ENCODE assay signal across 10 cellular contexts in the genomic region with DNA sequence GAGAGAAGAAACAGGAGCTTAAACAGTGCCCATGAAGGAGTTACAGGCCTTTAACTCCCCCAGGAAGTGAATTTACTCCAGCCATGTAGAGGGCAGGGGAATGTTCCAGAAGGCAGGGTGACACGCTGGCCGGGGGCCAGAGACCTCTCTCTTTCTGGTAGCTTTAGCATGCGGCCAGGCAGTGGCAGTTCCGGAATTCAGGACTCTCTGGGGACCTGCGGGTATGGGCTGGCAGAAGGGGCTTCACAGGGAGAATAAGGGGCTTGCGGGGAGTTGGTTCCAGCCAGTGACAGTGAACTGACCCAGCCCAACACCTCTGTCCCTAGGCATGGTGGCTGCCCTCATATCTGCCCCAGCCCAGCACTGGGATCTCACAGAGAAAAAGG. TPM values are rescaled to one million over a fixed set of nuclear protein-coding genes. Genes with fewer than 3 reads are reported as not detected.
A peak's percentile ranks its signal among the peaks of the same experiment; 100 is the strongest.
DNase-seq lines count a peak whose midpoint lies in the region; TF ChIP-seq lines count a peak whose summit lies in the region.
"Had no signal": no experiment of that assay in that cellular context is flagged by ENCODE, and none has a peak within 500 bp of the region (broad histone marks: within the 10 kb centered on the region; RNA-seq: fewer than 3 reads in every experiment).

No MANE protein-coding gene starts in this region.

- peaks cover 3% of the 10 kb centered on the region for H3K27me3 Mint-ChIP-seq in brain
- no peaks in the 10 kb centered on the region for H3K27me3 Mint-ChIP-seq in H9 (ENCODE audit: low read depth)

- H4K91ac ChIP-seq in H9 (ENCODE audit: insufficient read length, low read depth, low read length): no peak overlapping the region

- peaks cover 0 to 4% (median 0%) of the 10 kb centered on the region in 5 experiments for H3K9me3 Mint-ChIP-seq in brain
- peaks cover 0 to 2% of the 10 kb centered on the region in 2 experiments; a peak in 1 of 5 replicates for H3K9me3 Mint-ChIP-seq in H9
- H3K9me3 Mint-ChIP-seq: CD4-positive, alpha-beta T cell; GM23338 had no signal

- H3K27me3 ChIP-seq in BLaER1 treated with 17β-estradiol and CSF1 and Interleukin-3, amounts not matched to agents 10 nM and 100 nM: no peaks in the 10 kb centered on the region
- no peaks in the 10 kb centered on the region for H3K27me3 ChIP-seq in osteoblast (ENCODE audit: insufficient read depth, low read length)
- H3K27me3 ChIP-seq in skeletal muscle tissue (ENCODE audit: control insufficient read depth in 3 of 3, insufficient read depth in 3 of 3, low read length in 3 of 3): no peaks in the 10 kb centered on the region
- no peaks in the 10 kb centered on the region for H3K27me3 ChIP-seq in H9 (ENCODE audit: insufficient read depth, low read length)
- no peaks in the 10 kb centered on the region for H3K27me3 ChIP-seq in dorsolateral prefrontal cortex

- no peak overlapping the region for H3K56ac ChIP-seq in H9 (ENCODE audit: insufficient read length, low read depth, low read length)

- no peak overlapping the region for H2BK12ac ChIP-seq in H9 (ENCODE audit: insufficient read length, low read depth, low read length)

- H3K27ac ChIP-seq in BLaER1 treated with 17β-estradiol and CSF1 and Interleukin-3, amounts not matched to agents 10 nM and 100 nM: peak overlapping the region in 7 of 11 experiments; percentile 12 to 48 (median 23); a peak in 9 of 22 replicates
- H3K27ac ChIP-seq in osteoblast (ENCODE audit: low read depth, low read length): no peak overlapping the region
- H3K27ac ChIP-seq in skeletal muscle tissue (ENCODE audit: low read depth, low read length): peak overlapping the region; percentile 41
- no peak overlapping the region for H3K27ac ChIP-seq in H9 (ENCODE audit: insufficient read length, low read depth, low read length)
- H3K27ac ChIP-seq in dorsolateral prefrontal cortex: no peak overlapping the region

- H3K4me1 Mint-ChIP-seq in brain (peaks cover 36% of the 10 kb centered on the region), H9 (peaks cover 16 to 17% of the 10 kb centered on the region in 2 experiments)

- H3T11ph ChIP-seq in H9 (ENCODE audit: low read length): no peak overlapping the region

- H3K4me3 ChIP-seq in BLaER1 treated with 17β-estradiol and CSF1 and Interleukin-3, amounts not matched to agents 10 nM and 100 nM: no peak overlapping the region
- H3K4me3 ChIP-seq in osteoblast (ENCODE audit: insufficient read depth, low read length) (no peak overlapping the region), skeletal muscle tissue (ENCODE audit: low read length in 3 of 3) (no peak overlapping the region), dorsolateral prefrontal cortex (no peak overlapping the region)
- H3K4me3 ChIP-seq: GM23338 had no signal

- H2BK5ac ChIP-seq in H9 (ENCODE audit: insufficient read length, low read length): no peak overlapping the region

- H3K27ac Mint-ChIP-seq in brain (peak overlapping the region in 4 of 5 experiments; percentile 32 to 73 (median 46)), H9 (no peak overlapping the region)
- H3K27ac Mint-ChIP-seq: CD4-positive, alpha-beta T cell had no signal

- H3K36me3 ChIP-seq in BLaER1 treated with 17β-estradiol and CSF1 and Interleukin-3, amounts not matched to agents 10 nM and 100 nM: no peaks in the 10 kb centered on the region
- no peaks in the 10 kb centered on the region for H3K36me3 ChIP-seq in osteoblast (ENCODE audit: insufficient read depth, low read length)
- no peaks in the 10 kb centered on the region for H3K36me3 ChIP-seq in skeletal muscle tissue (ENCODE audit: control insufficient read depth in 3 of 3, insufficient read depth in 3 of 3, low read length in 3 of 3)

- H4K20me1 ChIP-seq in BLaER1 treated with 17β-estradiol and CSF1 and Interleukin-3, amounts not matched to agents 10 nM and 100 nM: no peaks in the 10 kb centered on the region
- H4K20me1 ChIP-seq in osteoblast (ENCODE audit: insufficient read depth, low read length) (no peaks in the 10 kb centered on the region), H9 (ENCODE audit: control insufficient read depth, insufficient read depth, insufficient read length) (no peaks in the 10 kb centered on the region)

- DNase-seq in osteoblast (ENCODE audit: insufficient read length, low spot score, missing footprints) (no peak), H9 (no peak), NCI-H2107 (lab: John Stamatoyannopoulos, UW) (no peak), dorsolateral prefrontal cortex (no peak)
- DNase-seq in stimulated activated naive CD4-positive, alpha-beta T cell (lab: John Stamatoyannopoulos, UW): no peak

- H3K79me2 ChIP-seq in osteoblast (ENCODE audit: insufficient read depth, low read length): no peaks in the 10 kb centered on the region
- no peaks in the 10 kb centered on the region for H3K79me2 ChIP-seq in H9 (ENCODE audit: insufficient read depth, low read length)

- WGBS in H9 (ENCODE audit: extremely low coverage, insufficient read length, low lambda C conversion rate): no CpG with 5 or more reads among the region's 6 CpGs

- peak overlapping the region in 10 of 11 experiments; percentile 14 to 61 (median 42); a peak in 17 of 22 replicates for H3K4me2 ChIP-seq in BLaER1 treated with 17β-estradiol and CSF1 and Interleukin-3, amounts not matched to agents 10 nM and 100 nM
- H3K4me2 ChIP-seq in osteoblast (ENCODE audit: insufficient read depth, low read length): peak overlapping the region; percentile 48
- H3K4me2 ChIP-seq in H9 (ENCODE audit: insufficient read depth, insufficient read length, low read length): no peak overlapping the region
- H3K4me2 ChIP-seq: GM23338 had no signal

- H2AK5ac ChIP-seq in H9 (ENCODE audit: insufficient read length, low read length): no peak overlapping the region

- no peak overlapping the region for H3K4ac ChIP-seq in H9 (ENCODE audit: low read depth, low read length)

- no peaks in the 10 kb centered on the region for H3K23me2 ChIP-seq in H9 (ENCODE audit: insufficient read length, low read depth, low read length, poor library complexity, severe bottlenecking)

- no peak overlapping the region for H2BK15ac ChIP-seq in H9 (ENCODE audit: low read depth, low read length)

- H2AFZ ChIP-seq in osteoblast (ENCODE audit: low read length) (peak overlapping the region; percentile 59), H9 (ENCODE audit: low read length) (no peak overlapping the region)
- H2AFZ ChIP-seq: GM23338 had no signal

- H3K9ac ChIP-seq in BLaER1 treated with 17β-estradiol and CSF1 and Interleukin-3, amounts not matched to agents 10 nM and 100 nM: peak overlapping the region in 3 of 11 experiments; percentile 12 to 29 (median 26); a peak in 2 of 22 replicates
- H3K9ac ChIP-seq in skeletal muscle tissue (ENCODE audit: low read depth in 1 of 3, low read length in 3 of 3) (peak overlapping the region in 2 of 3 donors; percentile 0 to 40), H9 (ENCODE audit: extremely low read depth, insufficient read length, low read length) (no peak overlapping the region)

- no peaks in the 10 kb centered on the region for H3K79me1 ChIP-seq in H9 (ENCODE audit: insufficient read depth, low read depth, low read length, poor library complexity, severe bottlenecking)

- H3K36me3 Mint-ChIP-seq in brain (no peaks in the 10 kb centered on the region), H9 (ENCODE audit: insufficient read depth in 1 of 3, low read depth in 3 of 3) (no peaks in the 10 kb centered on the region; a peak in 1 of 7 replicates)

- TF ChIP-seq CTCF in brain (conservative IDR thresholded peaks at IDR 0.05) (no peak), osteoblast (IDR thresholded peaks at IDR 0.05; ENCODE audit: extremely low read depth, low read depth, low read length) (no peak), H9 (conservative IDR thresholded peaks at IDR 0.05) (no peak), dorsolateral prefrontal cortex (IDR thresholded peaks at IDR 0.05 in 54 of 56, conservative IDR thresholded peaks at IDR 0.05 in 2 of 56; ENCODE audit: low read depth in 1 of 56, partially characterized antibody in 56 of 56) (no peak)

- no peaks in the 10 kb centered on the region for H3K9me3 ChIP-seq in BLaER1 treated with 17β-estradiol and CSF1 and Interleukin-3, amounts not matched to agents 10 nM and 100 nM (replicated peaks in 1 of 11)
- H3K9me3 ChIP-seq in osteoblast (ENCODE audit: low read depth, low read length): no peaks in the 10 kb centered on the region
- H3K9me3 ChIP-seq in skeletal muscle tissue (ENCODE audit: control insufficient read depth in 3 of 3, low read length in 3 of 3): no peaks in the 10 kb centered on the region
- no peaks in the 10 kb centered on the region for H3K9me3 ChIP-seq in H9 (ENCODE audit: control insufficient read depth, low read depth, low read length)

- H2BK20ac ChIP-seq in H9 (ENCODE audit: low read depth, low read length, poor library complexity, severe bottlenecking): no peak overlapping the region

- no peak overlapping the region for H4K5ac ChIP-seq in H9 (ENCODE audit: insufficient read length, low read depth, low read length)

- peaks cover 12 to 35% (median 21%) of the 10 kb centered on the region in 10 experiments for H3K4me1 ChIP-seq in BLaER1 treated with 17β-estradiol and CSF1 and Interleukin-3, amounts not matched to agents 10 nM and 100 nM
- H3K4me1 ChIP-seq in osteoblast (ENCODE audit: insufficient read depth, low read length): peaks cover 8% of the 10 kb centered on the region
- H3K4me1 ChIP-seq in skeletal muscle tissue (ENCODE audit: control insufficient read depth in 3 of 3, insufficient read depth in 3 of 3, low read length in 3 of 3): peaks cover 30 to 58% (median 42%) of the 10 kb centered on the region in 3 donors
- H3K4me1 ChIP-seq in H9 (ENCODE audit: insufficient read depth, low read length): no peaks in the 10 kb centered on the region

- no peak overlapping the region for H3K18ac ChIP-seq in H9 (ENCODE audit: insufficient read length, low read depth, low read length)

- H3K14ac ChIP-seq in H9 (ENCODE audit: insufficient read depth, low read length): no peak overlapping the region

- H2BK120ac ChIP-seq in H9 (ENCODE audit: low read depth, low read length, poor library complexity, severe bottlenecking): no peak overlapping the region

- H3K4me3 Mint-ChIP-seq in brain (no peak overlapping the region), H9 (no peak overlapping the region)
- H3K4me3 Mint-ChIP-seq: CD4-positive, alpha-beta T cell; GM23338 had no signal

- H4K8ac ChIP-seq in H9 (replicated peaks; ENCODE audit: insufficient read length, low read depth, low read length): no peak overlapping the region

- no peak overlapping the region for H3K23ac ChIP-seq in H9 (ENCODE audit: insufficient read length, low read depth, low read length)

- intact Hi-C loops in dorsolateral prefrontal cortex (cut with DNase I): loop anchor here in 1 of 2 donors (5.0 to 10.0 kb wide), 3 partner anchors 285 to 692 kb away; no protein-coding TSS in a partner anchor

RNA-seq across cellular contexts. Expression of a gene that starts 40.0 kb away (rescaled TPM):
- polyA plus RNA-seq in brain (ENCODE audit: insufficient read depth, low read depth, low replicate concordance): 0.36 TPM
- 0.88 and 1.8 TPM in 2 replicates for total RNA-seq in osteoblast
- 6,986 TPM for total RNA-seq in skeletal muscle tissue
- 1.9 and 2.9 TPM in 2 replicates for total RNA-seq in H9 (2021)
- total RNA-seq in dorsolateral prefrontal cortex: 1 to 10 TPM in 118 of 120 experiments, under 1 TPM in 2; 0.71 to 10.0 (median 3.6) TPM

Comparison
In these comparisons a context has a peak if more than half of its experiments do, and no peak if none do; other contexts are left out.
1. H3K27ac ChIP-seq: peak in BLaER1 treated with 17β-estradiol and CSF1 and Interleukin-3, amounts not matched to agents 10 nM and 100 nM (7 of 11) and skeletal muscle tissue (single experiment); none in osteoblast (single experiment), H9 (single experiment) and dorsolateral prefrontal cortex (0 of 59).
2. H3K27ac Mint-ChIP-seq: peak in brain (4 of 5); none in H9 (0 of 3).
3. RNA of a gene that starts 40.0 kb away (total RNA-seq): 6,986 TPM in skeletal muscle tissue (single experiment); 0.71 to 10.0 TPM in dorsolateral prefrontal cortex, 1.9 to 2.9 TPM in H9 and 0.88 to 1.8 TPM in osteoblast; every median in the first group is over 100 times any median in the second.